Comparison of ENCODE assay signal across 8 cellular contexts in the genomic region with DNA sequence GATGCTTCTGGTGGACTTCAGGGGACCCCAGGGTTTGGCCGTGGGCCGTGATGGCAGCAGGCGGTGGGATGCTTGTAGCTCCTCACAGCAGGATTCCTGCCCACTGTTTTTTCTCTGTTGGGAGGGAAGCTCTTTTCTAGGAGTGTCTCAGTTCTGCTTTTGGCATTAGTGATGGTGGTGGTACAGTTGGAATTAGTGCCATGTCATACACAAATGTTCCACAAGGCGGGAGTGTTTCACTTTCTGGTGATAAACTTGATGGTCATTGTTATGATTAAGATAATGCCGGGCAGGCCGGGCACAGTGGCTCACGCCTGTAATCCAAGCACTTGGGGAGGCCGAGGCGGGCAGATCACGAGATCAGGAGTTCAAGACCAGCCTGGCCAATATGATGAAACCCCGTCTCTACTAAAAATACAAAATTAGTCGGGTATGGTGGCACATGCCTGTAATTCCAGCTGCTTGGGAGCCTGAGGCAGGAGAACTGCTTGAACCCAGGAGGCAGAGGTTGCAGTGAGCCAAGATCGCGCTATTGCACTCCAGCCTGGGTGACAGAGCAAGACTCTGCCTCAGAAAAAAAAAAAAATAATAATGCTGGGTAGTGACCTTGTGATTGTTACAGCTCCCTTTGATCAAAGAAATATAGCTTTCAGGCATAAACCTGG. TPM values are rescaled to one million over a fixed set of nuclear protein-coding genes. Genes with fewer than 3 reads are reported as not detected.
DNase-seq lines count a peak whose midpoint lies in the region; ATAC-seq, FAIRE-seq and TF ChIP-seq lines count a peak whose summit lies in the region.
"Not testable (repeated sequence)": the region's sequence is repeated elsewhere in the genome, so short reads cannot be mapped to it uniquely, and the experiment has no call there.

No MANE protein-coding gene starts in this region.

- not testable (repeated sequence) for H3K4ac ChIP-seq in IMR-90 (ENCODE audit: low read depth, low read length)

- 0 out of 2 replicates have a peak overlapping the region, but pooled peaks have one; percentile 9 for H3K9ac ChIP-seq in IMR-90 (ENCODE audit: low read depth, low read length)

- H2AK9ac ChIP-seq in IMR-90 (replicated peaks; ENCODE audit: low read depth, low read length, poor library complexity): peak overlapping the region; percentile 57

- H3K79me1 ChIP-seq in IMR-90 (ENCODE audit: low read depth in 1 of 2, low read length in 2 of 2): not testable (repeated sequence)

- intact Hi-C loops in IMR-90 (cut with micrococcal nuclease): loop anchor here (1.0 kb wide), 4 partner anchors 22 to 117 kb away; a partner anchor contains a TSS
- intact Hi-C loops in pancreas (cut with DNase I): loop anchor here in 2 of 3 donors (5.0 kb wide), 1 partner anchor 50 kb away; no protein-coding TSS in a partner anchor
- intact Hi-C loops in uterus (cut with DNase I; ENCODE audit: low total_unique reads): loop anchor here (5.0 kb wide), 1 partner anchor 50 kb away; no protein-coding TSS in a partner anchor

- H2BK5ac ChIP-seq in IMR-90 (ENCODE audit: low read depth, low read length, poor library complexity, severe bottlenecking): peak overlapping the region; percentile 57

- not testable (repeated sequence) for H4K91ac ChIP-seq in IMR-90 (ENCODE audit: insufficient read depth, low read depth, low read length)

- DNase-seq in IMR-90: peak; percentile 85
- DNase-seq in NOMO-1 treated with DMSO at 0.1 percent for 48 hours (lab: John Stamatoyannopoulos, UW; ENCODE audit: unreplicated experiment): peak; percentile 83
- peak; percentile 6 to 10 for DNase-seq in activated CD4-positive, alpha-beta T cell treated with anti-CD3 and anti-CD28 coated beads for 4 hours
- peak; percentile 87 for DNase-seq in dedifferentiated amniotic fluid mesenchymal stem cell (ENCODE audit: extremely low spot score)
- peak; percentile 56 for DNase-seq in iPS-NIHi11 (ENCODE audit: low spot score)
- DNase-seq in pancreas: peak in 3 of 6 donors; percentile 29 to 64 (median 37)
- peak; percentile 55 to 73 for DNase-seq in uterus

- not testable (repeated sequence) for H3K4me2 ChIP-seq in DOHH2 (ENCODE audit: low read length); IMR-90 (ENCODE audit: low read depth, low read length)

- not testable (repeated sequence) for H2BK15ac ChIP-seq in IMR-90 (ENCODE audit: low read depth, low read length)

- not testable (repeated sequence) for H3K23ac ChIP-seq in IMR-90 (ENCODE audit: low read depth, low read length)

- not testable (repeated sequence) for H4K20me1 ChIP-seq in DOHH2 (ENCODE audit: control insufficient read depth, insufficient read depth, low read depth, low read length); IMR-90 (ENCODE audit: insufficient read depth, low read length)

- BruUV-seq in IMR-90 (replicated peaks; lab: Mats Ljungman, UMichigan): not testable (repeated sequence)

- not testable (repeated sequence) for H3K79me2 ChIP-seq in DOHH2 (ENCODE audit: control insufficient read depth, low read length)

- TF ChIP-seq CTCF in DOHH2 (IDR thresholded peaks at IDR 0.05; ENCODE audit: low read depth, low read length, poor library complexity, severe bottlenecking) (peak; percentile 55), IMR-90 (conservative IDR thresholded peaks at IDR 0.05; ENCODE audit: low read depth, low read length) (peak; percentile 86), pancreas (IDR thresholded peaks at IDR 0.05) (peak in 3 of 4 donors; percentile 45 to 62 (median 61)), uterus (IDR thresholded peaks at IDR 0.05) (peak; percentile 65 to 90 (median 74))

- not testable (repeated sequence) for H2AK5ac ChIP-seq in IMR-90 (ENCODE audit: low read depth, low read length)

- not testable (repeated sequence) for H3K27ac ChIP-seq in DOHH2 (ENCODE audit: low read depth, low read length); pancreas
- 0 out of 2 replicates have a peak overlapping the region, but pooled peaks have one; percentile 0 for H3K27ac ChIP-seq in IMR-90 (ENCODE audit: insufficient read depth, low read length)
- peak overlapping the region; percentile 48 to 63 for H3K27ac ChIP-seq in uterus

- not testable (repeated sequence) for H3K18ac ChIP-seq in IMR-90 (ENCODE audit: low read depth, low read length)

- not testable (repeated sequence) for FAIRE-seq in pancreas (lab: Jason Lieb, UNC)

- not testable (repeated sequence) for H3K27me3 ChIP-seq in DOHH2 (ENCODE audit: control insufficient read depth, low read length); IMR-90 (ENCODE audit: control insufficient read depth, insufficient read depth, low read length); pancreas; uterus

- not testable (repeated sequence) for H3K4me3 ChIP-seq in DOHH2 (ENCODE audit: low read length); IMR-90 (ENCODE audit: insufficient read depth, low read depth, low read length); pancreas; uterus

- in situ Hi-C loops in IMR-90 (cut with MboI; ENCODE audit: low sequenced_read_pairs): loop anchor here (5.0 kb wide), 2 partner anchors 40 to 115 kb away; no protein-coding TSS in a partner anchor

- not testable (repeated sequence) for H2BK120ac ChIP-seq in IMR-90 (ENCODE audit: low read depth, low read length)

- not testable (repeated sequence) for H3K36me3 ChIP-seq in DOHH2 (ENCODE audit: control insufficient read depth, low read length); uterus
- H3K36me3 ChIP-seq in IMR-90 (ENCODE audit: control insufficient read depth, insufficient read depth, low read length) (peaks cover 14% of the 10 kb centered on the region), pancreas (peaks cover 0 to 38% (median 3%) of the 10 kb centered on the region in 3 donors)

- H3K9me2 ChIP-seq in DOHH2 (replicated peaks; ENCODE audit: control insufficient read depth, low read length): not testable (repeated sequence)

- dilution Hi-C loops in IMR-90 (cut with HindIII; ENCODE audit: low sequenced_read_pairs, unreplicated experiment): not testable (repeated sequence)

- not testable (repeated sequence) for H3K4me1 ChIP-seq in DOHH2 (ENCODE audit: control insufficient read depth, low read length); IMR-90 (ENCODE audit: control insufficient read depth, insufficient read depth, low read length); pancreas; uterus

- CTCF ChIA-PET in IMR-90 (lab: Yijun Ruan, JAX): interaction anchor here (0.7 to 1.1 kb wide), 3 partner anchors 21 to 172 kb away, joined by 3 read pairs; a partner anchor contains a TSS

- peak overlapping the region; percentile 78 for H2AFZ ChIP-seq in IMR-90 (replicated peaks; ENCODE audit: low read length, poor library complexity)

- not testable (repeated sequence) for H3K9me1 ChIP-seq in IMR-90 (ENCODE audit: insufficient read depth, low read length)

- not testable (repeated sequence) for H3K56ac ChIP-seq in IMR-90 (ENCODE audit: extremely low read depth, insufficient read depth, low read length)

- WGBS in IMR-90 (ENCODE audit: extremely low coverage in 2 of 2, insufficient read length in 1 of 2), 2 experiments: 40% methylated on average over 5 of the region's 14 CpGs; no CpG with 5 or more reads in 1 of the 2 experiments
- 40 to 42% methylated on average over 14 of the region's 14 CpGs for WGBS in pancreas, 2 donors

- H3K9me3 ChIP-seq in DOHH2 (ENCODE audit: control insufficient read depth, insufficient read depth, low read length); IMR-90 (ENCODE audit: control insufficient read depth, insufficient read depth, low read length); pancreas; uterus: not testable (repeated sequence)

- ATAC-seq in IMR-90 (ENCODE audit: low read depth): peak; percentile 83
- peak; percentile 70 to 93 (median 89) for ATAC-seq in pancreas

- peak overlapping the region; percentile 39; the same call in 1 of the 2 replicates for H2BK20ac ChIP-seq in IMR-90 (ENCODE audit: low read depth, low read length)

- TF ChIP-seq POLR2A in IMR-90 (IDR thresholded peaks at IDR 0.05; ENCODE audit: low read depth, low read length); uterus (IDR thresholded peaks at IDR 0.05): not testable (repeated sequence)

- H3K14ac ChIP-seq in IMR-90 (replicated peaks; ENCODE audit: low read depth, low read length): not testable (repeated sequence)

- POLR2A ChIA-PET in IMR-90 (lab: Charles Lee; ENCODE audit: unreplicated experiment): interaction anchor here (0.9 kb wide), 1 partner anchor 22 kb away, joined by 3 read pairs; no protein-coding TSS in a partner anchor

- TF ChIP-seq RAD21 in IMR-90 (IDR thresholded peaks at IDR 0.05; ENCODE audit: low read length): peak; percentile 88

- not testable (repeated sequence) for H3F3A ChIP-seq in DOHH2 (ENCODE audit: control insufficient read depth, insufficient read depth)

- H4K8ac ChIP-seq in IMR-90 (ENCODE audit: low read depth in 2 of 2, low read length in 2 of 2): not testable (repeated sequence)

- H4K5ac ChIP-seq in IMR-90 (ENCODE audit: low read depth, low read length): not testable (repeated sequence)

TF ChIP-seq in IMR-90, 13 proteins besides CTCF, POLR2A, EP300 and RAD21:
- TF ChIP-seq MAZ (IDR thresholded peaks at IDR 0.05; ENCODE audit: borderline replicate concordance, low read depth, low read length) (peak; percentile 16; the same call in 1 of the 2 replicates), RCOR1 (IDR thresholded peaks at IDR 0.05; ENCODE audit: insufficient replicate concordance, low read length) (peak; percentile 47), SMC3 (IDR thresholded peaks at IDR 0.05; ENCODE audit: low read depth, low read length) (peak; percentile 84), NFE2L2 (IDR thresholded peaks at IDR 0.05; ENCODE audit: low read depth, low read length) (peak; percentile 64), BHLHE40 (IDR thresholded peaks at IDR 0.05; ENCODE audit: low read depth, low read length) (peak; percentile 72; the same call in 1 of the 2 replicates)

RNA-seq across cellular contexts. Expression of a gene that starts 21.4 kb away (rescaled TPM):
- total RNA-seq in IMR-90 (2012; rRNA removed) (187 and 216 TPM in 2 replicates), pancreas (10 to 100 TPM; 13.5 to 40.0 (median 24.2) TPM), uterus (10 to 100 TPM; 13.8 to 79.7 (median 37.5) TPM)
- polyA plus RNA-seq in IMR-90 (2012; rRNA removed) (103 and 118 TPM in 2 replicates), pancreas (10 to 100 TPM; 12.7 to 28.3 TPM)
- 89.5 and 99.0 TPM in 2 replicates for polyA plus RNA-seq in IMR-90 (2012; cell fraction: cytosol; rRNA removed)
- 78.3 and 98.0 TPM in 2 replicates for polyA plus RNA-seq in IMR-90 (2012; cell fraction: nucleus; rRNA removed; ENCODE audit: low replicate concordance)

RNA-seq across cellular contexts. Expression of a gene that starts 52.7 kb away (rescaled TPM):
- 9.9 and 11.4 TPM in 2 replicates for total RNA-seq in IMR-90 (2012; rRNA removed)
- polyA plus RNA-seq in IMR-90 (2012; rRNA removed): 10.6 and 12.3 TPM in 2 replicates
- 5.4 and 6.6 TPM in 2 replicates for polyA plus RNA-seq in IMR-90 (2012; cell fraction: cytosol; rRNA removed)
- 3.8 and 5.6 TPM in 2 replicates for polyA plus RNA-seq in IMR-90 (2012; cell fraction: nucleus; rRNA removed; ENCODE audit: low replicate concordance)
- total RNA-seq in pancreas: 1 to 10 TPM; 4.7 to 9.3 (median 7.6) TPM
- polyA plus RNA-seq in pancreas: 10 to 100 TPM; 13.4 to 19.9 TPM
- 10 to 100 TPM in 1 of 4 donors, 1 to 10 TPM in 3; 2.6 to 15.4 (median 6.2) TPM for total RNA-seq in uterus
